Comparison of ENCODE assay signal across 20 cellular contexts in genomic region chr3:84891851-84892250, GRCh38.
DNase-seq lines count a peak whose midpoint lies in the region; TF ChIP-seq lines count a peak whose summit lies in the region.
"Had no signal": no experiment of that assay in that cellular context is flagged by ENCODE, and none has a peak within 500 bp of the region (broad histone marks: within the 10 kb centered on the region; RNA-seq: fewer than 3 reads in every experiment).

No MANE protein-coding gene starts in this region.

- H3K36me3 Mint-ChIP-seq in chondrocyte (ENCODE audit: low read depth): no peaks in the 10 kb centered on the region
- H3K36me3 Mint-ChIP-seq: CD14-positive monocyte; CD8-positive, alpha-beta memory T cell had no signal

- peak; percentile 3 for DNase-seq in NCI-H1694 (lab: John Stamatoyannopoulos, UW)
- DNase-seq in NCI-H1694 treated with DMSO at 0.1 percent for 48 hours (lab: John Stamatoyannopoulos, UW): no peak
- peak; percentile 73 for DNase-seq in DMS 273 (lab: John Stamatoyannopoulos, UW; ENCODE audit: unreplicated experiment)
- DNase-seq in G401 (ENCODE audit: low spot score): peak; percentile 97
- peak; percentile 7 to 77 for DNase-seq in cerebellar nuclear complex (lab: John Stamatoyannopoulos, UW)
- no peak for DNase-seq in dermis blood vessel endothelial cell
- no peak for DNase-seq in SIG-M5 treated with dmso at 0.1 percent for 504 hours (lab: John Stamatoyannopoulos, UW; ENCODE audit: unreplicated experiment)
- no peak for DNase-seq in chondrocyte (ENCODE audit: low spot score)
- DNase-seq: 8988T; ACHN; AML-193; BE2C; CD4-positive, alpha-beta T cell; CD8-positive, alpha-beta memory T cell; DMS153; DND-41; GDM1; H9 had no signal

- H3K9me3 Mint-ChIP-seq in chondrocyte (ENCODE audit: low read depth): peaks cover 30% of the 10 kb centered on the region

- in situ Hi-C loops in G401 (cut with HindIII; ENCODE audit: low sequenced_read_pairs): no loop called here

- TF ChIP-seq CTCF in chondrocyte (IDR thresholded peaks at IDR 0.05): no peak

- no peak overlapping the region for H3K4me3 Mint-ChIP-seq in chondrocyte (ENCODE audit: unreplicated experiment)
- H3K4me3 Mint-ChIP-seq: CD14-positive monocyte; CD4-positive, alpha-beta T cell; CD8-positive, alpha-beta memory T cell; GM23338; H9 had no signal

- no peak overlapping the region for H3K27ac Mint-ChIP-seq in chondrocyte (ENCODE audit: unreplicated experiment)
- H3K27ac Mint-ChIP-seq: CD14-positive monocyte; CD4-positive, alpha-beta T cell; CD8-positive, alpha-beta memory T cell; GM23338; H9 had no signal

- H3K27me3 Mint-ChIP-seq in chondrocyte (ENCODE audit: low read depth): no peaks in the 10 kb centered on the region
- H3K27me3 Mint-ChIP-seq: CD4-positive, alpha-beta T cell; CD8-positive, alpha-beta memory T cell had no signal

- H3K4me1 Mint-ChIP-seq in chondrocyte (ENCODE audit: low read depth): no peaks in the 10 kb centered on the region
- H3K4me1 Mint-ChIP-seq: CD14-positive monocyte; CD8-positive, alpha-beta memory T cell; GM23338; H9 had no signal

Comparison
In these comparisons a context has a peak if more than half of its experiments do, and no peak if none do; other contexts are left out.
1. DNase-seq: peak in NCI-H1694 (single experiment), DMS 273 (single experiment), G401 (single experiment) and cerebellar nuclear complex (2 of 2); none in NCI-H1694 treated with DMSO at 0.1 percent for 48 hours (single experiment), dermis blood vessel endothelial cell (single experiment), SIG-M5 treated with dmso at 0.1 percent for 504 hours (single experiment) and chondrocyte (single experiment).